In the genomic region with DNA sequence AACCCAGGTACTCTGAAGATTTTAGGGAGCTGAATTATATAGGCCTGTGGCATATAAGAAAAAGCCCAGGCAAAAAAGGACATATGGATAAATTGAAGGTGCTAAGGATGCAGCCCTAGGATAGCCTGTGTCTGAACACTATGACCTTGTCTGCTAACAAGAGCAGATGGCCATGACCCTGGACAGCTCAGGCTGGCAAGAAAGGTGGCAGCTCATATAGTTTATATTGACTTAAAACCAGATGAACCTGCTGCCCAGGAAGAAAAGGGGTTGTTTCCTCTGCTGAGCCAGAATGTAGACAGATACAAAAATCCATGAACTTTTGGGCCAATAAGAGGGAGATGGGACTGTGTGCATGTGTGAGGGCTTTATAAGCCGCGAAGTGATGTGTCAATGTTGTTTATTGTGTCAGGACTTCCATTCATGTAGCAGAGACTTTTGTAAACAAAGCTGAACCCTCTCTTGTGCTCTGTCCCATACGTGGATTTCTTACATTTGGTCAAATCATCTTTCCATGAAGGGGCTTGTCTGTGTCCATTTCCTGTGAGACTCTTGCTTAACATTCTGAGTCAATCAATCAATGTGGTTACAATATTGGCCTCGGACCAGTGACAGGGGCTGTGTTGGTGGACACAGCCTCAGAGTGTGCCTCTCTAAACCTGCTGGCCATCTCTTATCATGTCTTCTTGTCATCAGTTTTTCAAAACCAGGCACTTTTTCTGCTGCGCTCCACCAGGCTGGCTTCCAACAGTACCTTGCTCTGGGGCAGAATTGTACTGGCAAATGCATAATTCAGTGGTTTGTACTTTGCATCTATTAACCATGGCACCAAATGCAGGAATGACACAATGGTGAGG, we compare ENCODE assay signal across 1 cellular context.
A peak's percentile ranks its signal among the peaks of the same experiment; 100 is the strongest.
TF ChIP-seq lines count a peak whose summit lies in the region.

No MANE protein-coding gene starts in this region.

TF ChIP-seq in HepG2, 621 proteins besides CTCF, POLR2A, EP300 and RAD21 (continued from another document and continues in another):
- TF ChIP-seq ZXDC (CRISPR knock-in tag; IDR thresholded peaks at IDR 0.05) (no peak), ZNF772 (CRISPR knock-in tag; IDR thresholded peaks at IDR 0.05) (peak; percentile 44; the same call in 1 of the 2 replicates), EEA1 (CRISPR knock-in tag; IDR thresholded peaks at IDR 0.05; ENCODE audit: borderline replicate concordance) (no peak), ZNF335 (CRISPR knock-in tag; IDR thresholded peaks at IDR 0.05) (no peak), REPIN1 (CRISPR knock-in tag; IDR thresholded peaks at IDR 0.05; ENCODE audit: borderline replicate concordance, low read depth) (no peak), SAP130 (CRISPR knock-in tag; IDR thresholded peaks at IDR 0.05; ENCODE audit: low read depth) (no peak), RNF2 (conservative IDR thresholded peaks at IDR 0.05; ENCODE audit: low read depth) (no peak), FLYWCH1 (CRISPR knock-in tag; IDR thresholded peaks at IDR 0.05) (no peak), ZNF430 (CRISPR knock-in tag; IDR thresholded peaks at IDR 0.05) (no peak), ZNF746 (CRISPR knock-in tag; IDR thresholded peaks at IDR 0.05) (no peak), ZNF687 (CRISPR knock-in tag; IDR thresholded peaks at IDR 0.05) (no peak), ZBTB7B (CRISPR knock-in tag; IDR thresholded peaks at IDR 0.05) (no peak), PAF1 (CRISPR knock-in tag; IDR thresholded peaks at IDR 0.05) (no peak), ATF4 (CRISPR knock-in tag; IDR thresholded peaks at IDR 0.05) (peak in 1 of 2 experiments; percentile 61; a peak in 1 of 4 replicates), ZNF24 (IDR thresholded peaks at IDR 0.05) (no peak), RFX1 (IDR thresholded peaks at IDR 0.05) (no peak), RXRA (CRISPR knock-in tag; IDR thresholded peaks at IDR 0.05) (no peak; the same call in 1 of the 2 replicates), NR0B2 (CRISPR knock-in tag; IDR thresholded peaks at IDR 0.05) (no peak), ZMYM2 (CRISPR knock-in tag; IDR thresholded peaks at IDR 0.05) (no peak), ARNT2 (CRISPR knock-in tag; IDR thresholded peaks at IDR 0.05; ENCODE audit: low read depth) (no peak), ZNF225 (CRISPR knock-in tag; IDR thresholded peaks at IDR 0.05) (no peak), HNRNPK (IDR thresholded peaks at IDR 0.05; ENCODE audit: low read depth, low read length, poor library complexity, severe bottlenecking) (no peak), CENPX (CRISPR knock-in tag; IDR thresholded peaks at IDR 0.05) (no peak), ZNF766 (CRISPR knock-in tag; IDR thresholded peaks at IDR 0.05; ENCODE audit: borderline replicate concordance) (no peak)
- TF ChIP-seq, protein P1, sequence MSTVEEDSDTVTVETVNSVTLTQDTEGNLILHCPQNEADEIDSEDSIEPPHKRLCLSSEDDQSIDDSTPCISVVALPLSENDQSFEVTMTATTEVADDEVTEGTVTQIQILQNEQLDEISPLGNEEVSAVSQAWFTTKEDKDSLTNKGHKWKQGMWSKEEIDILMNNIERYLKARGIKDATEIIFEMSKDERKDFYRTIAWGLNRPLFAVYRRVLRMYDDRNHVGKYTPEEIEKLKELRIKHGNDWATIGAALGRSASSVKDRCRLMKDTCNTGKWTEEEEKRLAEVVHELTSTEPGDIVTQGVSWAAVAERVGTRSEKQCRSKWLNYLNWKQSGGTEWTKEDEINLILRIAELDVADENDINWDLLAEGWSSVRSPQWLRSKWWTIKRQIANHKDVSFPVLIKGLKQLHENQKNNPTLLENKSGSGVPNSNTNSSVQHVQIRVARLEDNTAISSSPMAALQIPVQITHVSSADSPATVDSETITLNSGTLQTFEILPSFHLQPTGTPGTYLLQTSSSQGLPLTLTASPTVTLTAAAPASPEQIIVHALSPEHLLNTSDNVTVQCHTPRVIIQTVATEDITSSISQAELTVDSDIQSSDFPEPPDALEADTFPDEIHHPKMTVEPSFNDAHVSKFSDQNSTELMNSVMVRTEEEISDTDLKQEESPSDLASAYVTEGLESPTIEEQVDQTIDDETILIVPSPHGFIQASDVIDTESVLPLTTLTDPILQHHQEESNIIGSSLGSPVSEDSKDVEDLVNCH (CRISPR knock-in tag; IDR thresholded peaks at IDR 0.05), result no peak
- TF ChIP-seq, protein P2, sequence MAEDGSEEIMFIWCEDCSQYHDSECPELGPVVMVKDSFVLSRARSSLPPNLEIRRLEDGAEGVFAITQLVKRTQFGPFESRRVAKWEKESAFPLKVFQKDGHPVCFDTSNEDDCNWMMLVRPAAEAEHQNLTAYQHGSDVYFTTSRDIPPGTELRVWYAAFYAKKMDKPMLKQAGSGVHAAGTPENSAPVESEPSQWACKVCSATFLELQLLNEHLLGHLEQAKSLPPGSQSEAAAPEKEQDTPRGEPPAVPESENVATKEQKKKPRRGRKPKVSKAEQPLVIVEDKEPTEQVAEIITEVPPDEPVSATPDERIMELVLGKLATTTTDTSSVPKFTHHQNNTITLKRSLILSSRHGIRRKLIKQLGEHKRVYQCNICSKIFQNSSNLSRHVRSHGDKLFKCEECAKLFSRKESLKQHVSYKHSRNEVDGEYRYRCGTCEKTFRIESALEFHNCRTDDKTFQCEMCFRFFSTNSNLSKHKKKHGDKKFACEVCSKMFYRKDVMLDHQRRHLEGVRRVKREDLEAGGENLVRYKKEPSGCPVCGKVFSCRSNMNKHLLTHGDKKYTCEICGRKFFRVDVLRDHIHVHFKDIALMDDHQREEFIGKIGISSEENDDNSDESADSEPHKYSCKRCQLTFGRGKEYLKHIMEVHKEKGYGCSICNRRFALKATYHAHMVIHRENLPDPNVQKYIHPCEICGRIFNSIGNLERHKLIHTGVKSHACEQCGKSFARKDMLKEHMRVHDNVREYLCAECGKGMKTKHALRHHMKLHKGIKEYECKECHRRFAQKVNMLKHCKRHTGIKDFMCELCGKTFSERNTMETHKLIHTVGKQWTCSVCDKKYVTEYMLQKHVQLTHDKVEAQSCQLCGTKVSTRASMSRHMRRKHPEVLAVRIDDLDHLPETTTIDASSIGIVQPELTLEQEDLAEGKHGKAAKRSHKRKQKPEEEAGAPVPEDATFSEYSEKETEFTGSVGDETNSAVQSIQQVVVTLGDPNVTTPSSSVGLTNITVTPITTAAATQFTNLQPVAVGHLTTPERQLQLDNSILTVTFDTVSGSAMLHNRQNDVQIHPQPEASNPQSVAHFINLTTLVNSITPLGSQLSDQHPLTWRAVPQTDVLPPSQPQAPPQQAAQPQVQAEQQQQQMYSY (CRISPR knock-in tag; IDR thresholded peaks at IDR 0.05), result no peak
- TF ChIP-seq, protein P3, sequence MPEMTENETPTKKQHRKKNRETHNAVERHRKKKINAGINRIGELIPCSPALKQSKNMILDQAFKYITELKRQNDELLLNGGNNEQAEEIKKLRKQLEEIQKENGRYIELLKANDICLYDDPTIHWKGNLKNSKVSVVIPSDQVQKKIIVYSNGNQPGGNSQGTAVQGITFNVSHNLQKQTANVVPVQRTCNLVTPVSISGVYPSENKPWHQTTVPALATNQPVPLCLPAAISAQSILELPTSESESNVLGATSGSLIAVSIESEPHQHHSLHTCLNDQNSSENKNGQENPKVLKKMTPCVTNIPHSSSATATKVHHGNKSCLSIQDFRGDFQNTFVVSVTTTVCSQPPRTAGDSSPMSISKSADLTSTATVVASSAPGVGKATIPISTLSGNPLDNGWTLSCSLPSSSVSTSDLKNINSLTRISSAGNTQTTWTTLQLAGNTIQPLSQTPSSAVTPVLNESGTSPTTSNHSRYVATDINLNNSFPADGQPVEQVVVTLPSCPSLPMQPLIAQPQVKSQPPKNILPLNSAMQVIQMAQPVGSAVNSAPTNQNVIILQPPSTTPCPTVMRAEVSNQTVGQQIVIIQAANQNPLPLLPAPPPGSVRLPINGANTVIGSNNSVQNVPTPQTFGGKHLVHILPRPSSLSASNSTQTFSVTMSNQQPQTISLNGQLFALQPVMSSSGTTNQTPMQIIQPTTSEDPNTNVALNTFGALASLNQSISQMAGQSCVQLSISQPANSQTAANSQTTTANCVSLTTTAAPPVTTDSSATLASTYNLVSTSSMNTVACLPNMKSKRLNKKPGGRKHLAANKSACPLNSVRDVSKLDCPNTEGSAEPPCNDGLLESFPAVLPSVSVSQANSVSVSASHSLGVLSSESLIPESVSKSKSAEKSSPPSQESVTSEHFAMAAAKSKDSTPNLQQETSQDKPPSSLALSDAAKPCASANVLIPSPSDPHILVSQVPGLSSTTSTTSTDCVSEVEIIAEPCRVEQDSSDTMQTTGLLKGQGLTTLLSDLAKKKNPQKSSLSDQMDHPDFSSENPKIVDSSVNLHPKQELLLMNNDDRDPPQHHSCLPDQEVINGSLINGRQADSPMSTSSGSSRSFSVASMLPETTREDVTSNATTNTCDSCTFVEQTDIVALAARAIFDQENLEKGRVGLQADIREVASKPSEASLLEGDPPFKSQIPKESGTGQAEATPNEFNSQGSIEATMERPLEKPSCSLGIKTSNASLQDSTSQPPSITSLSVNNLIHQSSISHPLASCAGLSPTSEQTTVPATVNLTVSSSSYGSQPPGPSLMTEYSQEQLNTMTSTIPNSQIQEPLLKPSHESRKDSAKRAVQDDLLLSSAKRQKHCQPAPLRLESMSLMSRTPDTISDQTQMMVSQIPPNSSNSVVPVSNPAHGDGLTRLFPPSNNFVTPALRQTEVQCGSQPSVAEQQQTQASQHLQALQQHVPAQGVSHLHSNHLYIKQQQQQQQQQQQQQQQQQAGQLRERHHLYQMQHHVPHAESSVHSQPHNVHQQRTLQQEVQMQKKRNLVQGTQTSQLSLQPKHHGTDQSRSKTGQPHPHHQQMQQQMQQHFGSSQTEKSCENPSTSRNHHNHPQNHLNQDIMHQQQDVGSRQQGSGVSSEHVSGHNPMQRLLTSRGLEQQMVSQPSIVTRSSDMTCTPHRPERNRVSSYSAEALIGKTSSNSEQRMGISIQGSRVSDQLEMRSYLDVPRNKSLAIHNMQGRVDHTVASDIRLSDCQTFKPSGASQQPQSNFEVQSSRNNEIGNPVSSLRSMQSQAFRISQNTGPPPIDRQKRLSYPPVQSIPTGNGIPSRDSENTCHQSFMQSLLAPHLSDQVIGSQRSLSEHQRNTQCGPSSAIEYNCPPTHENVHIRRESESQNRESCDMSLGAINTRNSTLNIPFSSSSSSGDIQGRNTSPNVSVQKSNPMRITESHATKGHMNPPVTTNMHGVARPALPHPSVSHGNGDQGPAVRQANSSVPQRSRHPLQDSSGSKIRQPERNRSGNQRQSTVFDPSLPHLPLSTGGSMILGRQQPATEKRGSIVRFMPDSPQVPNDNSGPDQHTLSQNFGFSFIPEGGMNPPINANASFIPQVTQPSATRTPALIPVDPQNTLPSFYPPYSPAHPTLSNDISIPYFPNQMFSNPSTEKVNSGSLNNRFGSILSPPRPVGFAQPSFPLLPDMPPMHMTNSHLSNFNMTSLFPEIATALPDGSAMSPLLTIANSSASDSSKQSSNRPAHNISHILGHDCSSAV (CRISPR knock-in tag; IDR thresholded peaks at IDR 0.05; ENCODE audit: borderline replicate concordance), result no peak
